In the genomic region with DNA sequence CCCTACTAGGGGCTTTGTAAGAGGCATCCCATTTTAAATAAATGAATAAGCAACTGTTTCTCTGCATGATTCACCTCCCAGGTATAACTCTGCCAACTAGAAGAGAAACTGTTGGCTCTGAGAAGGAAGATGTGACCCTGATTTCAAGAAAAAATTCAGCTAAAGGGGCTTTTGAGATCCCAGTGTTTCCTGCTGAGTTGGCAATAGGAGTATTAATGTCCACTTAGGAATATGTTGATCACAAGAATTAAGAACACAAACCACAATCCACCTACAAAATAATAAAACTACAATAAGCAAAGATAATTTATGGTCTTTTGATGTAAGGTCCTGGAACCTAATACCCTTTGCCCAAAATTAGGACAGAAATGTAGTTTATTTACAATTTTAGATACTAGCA, we compare ENCODE assay signal across 32 cellular contexts.
"Had no signal": no experiment of that assay in that cellular context is flagged by ENCODE, and none has a peak within 500 bp of the region (broad histone marks: within the 10 kb centered on the region; RNA-seq: fewer than 3 reads in every experiment).

No MANE protein-coding gene starts in this region.

- H3K27ac ChIP-seq: ovary, parathyroid adenoma, psoas muscle, skin epidermis, spleen, suprapubic skin, testis, tibial artery, transverse colon, upper lobe of right lung, uterus had no signal

- DNase-seq: naive thymus-derived CD4-positive, alpha-beta T cell; natural killer cell; nephron progenitor cell; occipital lobe; ovary; posterior cingulate gyrus; psoas muscle; right cardiac atrium; spleen; stimulated activated CD4-positive, alpha-beta T cell treated with anti-CD3 and anti-CD28 coated beads, Interleukin-12 subunit alpha, Interleukin-12 subunit beta, amount 100 ng/mL, for 4 hours; stimulated activated CD4-positive, alpha-beta T cell treated with anti-CD3 and anti-CD28 coated beads, Interleukin-1b, Interleukin-23, amount 100 ng/mL, for 48 hours; stimulated activated CD4-positive, alpha-beta T cell treated with anti-CD3 and anti-CD28 coated beads, Interleukin-4, amount 100 ng/mL, for 1 hour; stimulated activated CD4-positive, alpha-beta T cell treated with anti-CD3 and anti-CD28 coated beads, Interleukin-4, amount 100 ng/mL, for 4 hours; stimulated activated CD8-positive, alpha-beta memory T cell treated with anti-CD3 and anti-CD28 coated beads, Interleukin-4, amount 100 ng/mL, for 48 hours; stimulated activated naive CD4-positive, alpha-beta T cell; stimulated activated naive CD8-positive, alpha-beta T cell treated with anti-CD3 and anti-CD28 coated beads, Interleukin-15, amount 100 ng/mL, for 72 hours; stimulated activated naive CD8-positive, alpha-beta T cell treated with anti-CD3 and anti-CD28 coated beads, Interleukin-15, Interleukin-2, amounts not matched to agents 100 U/mL and 50 U/mL, for 24 hours; substantia nigra; testis; tibial artery; transverse colon; upper lobe of right lung; uterus had no signal

- H3K27me3 Mint-ChIP-seq: progenitor cell of endocrine pancreas; stimulated activated memory B cell treated with anti-CD40 and anti-IgM and Interleukin-4, amounts not matched to agents 10 μg/mL and 1 μg/mL and 100 μg/mL, for 72 hours; stimulated activated naive CD8-positive, alpha-beta T cell treated with anti-CD3 and anti-CD28 coated beads, Interleukin-15, amount 100 ng/mL, for 72 hours; type B pancreatic cell had no signal

- H2AFZ ChIP-seq: parathyroid adenoma had no signal

- H3K4me1 ChIP-seq: parathyroid adenoma, psoas muscle, spleen, suprapubic skin, testis, tibial artery, upper lobe of right lung, uterus had no signal

- H3K36me3 Mint-ChIP-seq: naive thymus-derived CD4-positive, alpha-beta T cell; natural killer cell; stimulated activated memory B cell treated with anti-CD40 and anti-IgM and Interleukin-4, amounts not matched to agents 10 μg/mL and 1 μg/mL and 100 μg/mL, for 72 hours had no signal

- H3K9me3 ChIP-seq: ovary, psoas muscle, spleen, suprapubic skin, testis, tibial artery, transverse colon, upper lobe of right lung, uterus had no signal

- H3K79me2 ChIP-seq: parathyroid adenoma had no signal

- ATAC-seq: naive thymus-derived CD4-positive, alpha-beta T cell; natural killer cell; psoas muscle; right cardiac atrium; sciatic nerve; stimulated activated memory B cell treated with anti-CD40 and anti-IgM and Interleukin-4, amounts not matched to agents 10 μg/mL and 1 μg/mL and 100 μg/mL, for 72 hours; stimulated activated naive CD8-positive, alpha-beta T cell treated with anti-CD3 and anti-CD28 coated beads, Interleukin-15, amount 100 ng/mL, for 72 hours; stimulated activated naive CD8-positive, alpha-beta T cell treated with anti-CD3 and anti-CD28 coated beads, Interleukin-15, Interleukin-2, amounts not matched to agents 100 U/mL and 50 U/mL, for 24 hours; upper lobe of right lung had no signal

- H3K27me3 ChIP-seq: ovary, spleen, suprapubic skin, testis, tibial artery, transverse colon, upper lobe of right lung, uterus had no signal

- H3K4me2 ChIP-seq: smooth muscle cell had no signal

- H3K4me3 ChIP-seq: ovary, psoas muscle, skin epidermis, smooth muscle cell, spleen, suprapubic skin, testis, tibial artery, transverse colon, upper lobe of right lung, uterus had no signal

- H3K9ac ChIP-seq: parathyroid adenoma had no signal

- H3K4me1 Mint-ChIP-seq: naive thymus-derived CD4-positive, alpha-beta T cell; natural killer cell; nephron progenitor cell; neural crest cell; stimulated activated memory B cell treated with anti-CD40 and anti-IgM and Interleukin-4, amounts not matched to agents 10 μg/mL and 1 μg/mL and 100 μg/mL, for 72 hours; stimulated activated naive CD8-positive, alpha-beta T cell treated with anti-CD3 and anti-CD28 coated beads, Interleukin-15, amount 100 ng/mL, for 72 hours had no signal

- H3K36me3 ChIP-seq: ovary, spleen, uterus had no signal

- H3K27ac Mint-ChIP-seq: naive thymus-derived CD4-positive, alpha-beta T cell; natural killer cell; nephron progenitor cell; progenitor cell of endocrine pancreas; stimulated activated memory B cell treated with anti-CD40 and anti-IgM and Interleukin-4, amounts not matched to agents 10 μg/mL and 1 μg/mL and 100 μg/mL, for 72 hours; stimulated activated naive CD8-positive, alpha-beta T cell treated with anti-CD3 and anti-CD28 coated beads, Interleukin-15, amount 100 ng/mL, for 72 hours; type B pancreatic cell had no signal

- H3K4me3 Mint-ChIP-seq: naive thymus-derived CD4-positive, alpha-beta T cell; natural killer cell; nephron progenitor cell; neural crest cell; stimulated activated memory B cell treated with anti-CD40 and anti-IgM and Interleukin-4, amounts not matched to agents 10 μg/mL and 1 μg/mL and 100 μg/mL, for 72 hours; stimulated activated naive CD8-positive, alpha-beta T cell treated with anti-CD3 and anti-CD28 coated beads, Interleukin-15, amount 100 ng/mL, for 72 hours; type B pancreatic cell had no signal

- H3K9me3 Mint-ChIP-seq: naive thymus-derived CD4-positive, alpha-beta T cell; natural killer cell; nephron progenitor cell; neural crest cell; stimulated activated memory B cell treated with anti-CD40 and anti-IgM and Interleukin-4, amounts not matched to agents 10 μg/mL and 1 μg/mL and 100 μg/mL, for 72 hours; stimulated activated naive CD8-positive, alpha-beta T cell treated with anti-CD3 and anti-CD28 coated beads, Interleukin-15, amount 100 ng/mL, for 72 hours; type B pancreatic cell had no signal
